1 cellular context compared by ENCODE assay signal in the genomic region with DNA sequence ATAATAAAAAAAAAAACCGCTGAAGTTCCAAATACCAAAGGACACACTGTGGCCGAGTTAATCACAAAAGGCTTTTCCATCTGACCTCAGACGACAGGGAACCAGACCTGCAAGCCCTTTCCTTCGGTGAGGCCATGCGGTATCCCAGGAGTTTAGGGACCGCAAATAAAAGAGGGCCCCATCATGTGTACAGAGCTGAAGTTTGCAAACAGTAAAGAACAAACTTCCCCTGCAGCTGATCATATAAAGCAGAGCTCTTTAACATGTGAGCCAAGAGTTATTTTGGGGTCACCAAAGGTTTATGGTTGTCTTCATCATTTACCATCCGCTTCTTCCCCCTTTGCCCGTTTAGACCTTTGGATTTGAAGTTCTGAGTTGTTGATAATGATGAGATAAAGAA.
A peak's percentile ranks its signal among the peaks of the same experiment; 100 is the strongest.
TF ChIP-seq lines count a peak whose summit lies in the region.

No MANE protein-coding gene starts in this region.

TF ChIP-seq in HepG2, 621 proteins besides CTCF, POLR2A, EP300 and RAD21 (continued from another document):
- TF ChIP-seq, protein P1, sequence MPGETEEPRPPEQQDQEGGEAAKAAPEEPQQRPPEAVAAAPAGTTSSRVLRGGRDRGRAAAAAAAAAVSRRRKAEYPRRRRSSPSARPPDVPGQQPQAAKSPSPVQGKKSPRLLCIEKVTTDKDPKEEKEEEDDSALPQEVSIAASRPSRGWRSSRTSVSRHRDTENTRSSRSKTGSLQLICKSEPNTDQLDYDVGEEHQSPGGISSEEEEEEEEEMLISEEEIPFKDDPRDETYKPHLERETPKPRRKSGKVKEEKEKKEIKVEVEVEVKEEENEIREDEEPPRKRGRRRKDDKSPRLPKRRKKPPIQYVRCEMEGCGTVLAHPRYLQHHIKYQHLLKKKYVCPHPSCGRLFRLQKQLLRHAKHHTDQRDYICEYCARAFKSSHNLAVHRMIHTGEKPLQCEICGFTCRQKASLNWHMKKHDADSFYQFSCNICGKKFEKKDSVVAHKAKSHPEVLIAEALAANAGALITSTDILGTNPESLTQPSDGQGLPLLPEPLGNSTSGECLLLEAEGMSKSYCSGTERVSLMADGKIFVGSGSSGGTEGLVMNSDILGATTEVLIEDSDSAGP (CRISPR knock-in tag; IDR thresholded peaks at IDR 0.05; ENCODE audit: borderline replicate concordance): no peak
- TF ChIP-seq KAT8 (CRISPR knock-in tag; IDR thresholded peaks at IDR 0.05) (0 out of 2 replicates have a peak, but pooled peaks have one; percentile 31), ZBTB7B (CRISPR knock-in tag; IDR thresholded peaks at IDR 0.05) (0 out of 2 replicates have a peak, but pooled peaks have one; percentile 40), RCOR2 (CRISPR knock-in tag; IDR thresholded peaks at IDR 0.05) (peak; percentile 50; the same call in 1 of the 2 replicates), MEF2D (CRISPR knock-in tag; IDR thresholded peaks at IDR 0.05) (no peak), PHF21A (CRISPR knock-in tag; IDR thresholded peaks at IDR 0.05) (0 out of 2 replicates have a peak, but pooled peaks have one; percentile 39), RXRB (CRISPR knock-in tag; IDR thresholded peaks at IDR 0.05; ENCODE audit: borderline replicate concordance) (peak; percentile 91), HBP1 (CRISPR knock-in tag; IDR thresholded peaks at IDR 0.05; ENCODE audit: low read depth) (no peak), CREM (IDR thresholded peaks at IDR 0.05) (peak; percentile 32; the same call in 1 of the 2 replicates), CREM (CRISPR knock-in tag; IDR thresholded peaks at IDR 0.05) (no peak)
